In the genomic region with DNA sequence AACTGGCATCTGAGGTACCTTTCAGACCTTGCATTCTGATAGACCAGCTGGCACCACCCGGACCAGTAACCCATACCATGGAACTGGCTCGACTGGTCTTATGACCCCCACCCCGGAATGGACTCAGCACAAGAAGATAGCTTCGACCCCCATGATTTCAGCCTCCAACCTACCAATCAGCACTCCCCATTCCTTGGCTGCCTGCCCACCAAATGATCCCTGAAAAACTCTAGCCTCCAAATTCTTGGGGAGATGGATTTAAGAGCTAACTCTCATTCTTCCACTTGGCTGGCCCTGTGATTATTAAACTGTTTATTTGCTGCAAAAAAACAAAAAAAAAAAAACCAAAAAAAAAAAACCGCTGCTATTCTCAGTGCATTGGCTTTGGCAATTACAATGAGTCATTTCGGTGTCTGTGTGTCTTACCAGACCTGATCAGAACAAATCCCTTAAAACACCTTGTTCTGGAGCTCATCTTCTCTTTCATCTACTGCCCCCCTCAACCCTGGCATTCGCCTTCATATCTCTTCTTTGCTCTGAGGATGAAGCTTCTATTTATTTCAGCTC, we compare ENCODE assay signal across 13 cellular contexts.
DNase-seq lines count a peak whose midpoint lies in the region; ATAC-seq, FAIRE-seq and TF ChIP-seq lines count a peak whose summit lies in the region.
"Had no signal": no experiment of that assay in that cellular context is flagged by ENCODE, and none has a peak within 500 bp of the region (broad histone marks: within the 10 kb centered on the region; RNA-seq: fewer than 3 reads in every experiment).

No MANE protein-coding gene starts in this region.

- peak overlapping the region; percentile 28 for H3K4me2 ChIP-seq in Loucy (ENCODE audit: low read depth, low read length, poor library complexity, severe bottlenecking)

- H3K27me3 ChIP-seq in Loucy (ENCODE audit: insufficient read depth, low read length, poor library complexity, severe bottlenecking): no peaks in the 10 kb centered on the region
- peaks cover 3% of the 10 kb centered on the region for H3K27me3 ChIP-seq in bronchial epithelial cell (ENCODE audit: control insufficient read depth, insufficient read depth, low read length)
- no peaks in the 10 kb centered on the region for H3K27me3 ChIP-seq in muscle layer of colon (ENCODE audit: control insufficient read depth in 1 of 2, insufficient read depth in 2 of 2, low read length in 2 of 2)
- H3K27me3 ChIP-seq: ovary, upper lobe of left lung had no signal

- peak overlapping the region; percentile 27; the same call in 1 of the 2 replicates for H2AFZ ChIP-seq in Loucy (ENCODE audit: low read length)

- H3K9ac ChIP-seq in Loucy (ENCODE audit: low read depth, low read length, poor library complexity, severe bottlenecking) (no peak overlapping the region), muscle layer of colon (ENCODE audit: low read length) (no peak overlapping the region)

- no peaks in the 10 kb centered on the region for H3K9me3 ChIP-seq in Loucy (ENCODE audit: insufficient read depth, low read depth, low read length)
- no peaks in the 10 kb centered on the region for H3K9me3 ChIP-seq in muscle layer of colon (ENCODE audit: low read length)
- H3K9me3 ChIP-seq: ovary, upper lobe of left lung had no signal

- ATAC-seq in GM21723 (IDR thresholded peaks at IDR 0.05; ENCODE audit: unreplicated experiment): no peak

- H3K27ac ChIP-seq in C4-2B: peak overlapping the region; percentile 31; the same call in 1 of the 2 replicates
- H3K27ac ChIP-seq in muscle layer of colon (ENCODE audit: low read depth, low read length): peak overlapping the region; percentile 35
- H3K27ac ChIP-seq: ovary, upper lobe of left lung had no signal

- FAIRE-seq in bronchial epithelial cell (lab: Jason Lieb, UNC): no peak
- FAIRE-seq: RCC 7860 had no signal

- H3K79me2 ChIP-seq in Loucy (ENCODE audit: insufficient read depth, low read length): no peaks in the 10 kb centered on the region

- H3K4me3 ChIP-seq in Loucy (ENCODE audit: low read length, poor library complexity, severe bottlenecking): no peak overlapping the region
- H3K4me3 ChIP-seq in bronchial epithelial cell (ENCODE audit: low read depth, low read length): no peak overlapping the region
- H3K4me3 ChIP-seq in muscle layer of colon (ENCODE audit: low read depth in 1 of 2, low read length in 2 of 2): peak overlapping the region in 1 of 2 donors; percentile 20
- H3K4me3 ChIP-seq: ovary had no signal

- peaks cover 4% of the 10 kb centered on the region for H3K4me1 ChIP-seq in Loucy (ENCODE audit: insufficient read depth, low read length, poor library complexity, severe bottlenecking)
- peaks cover 26% of the 10 kb centered on the region for H3K4me1 ChIP-seq in muscle layer of colon (ENCODE audit: insufficient read depth, low read length)

- DNase-seq in bronchial epithelial cell (ENCODE audit: low read depth): peak; percentile 20
- DNase-seq in NCI-H748 (lab: John Stamatoyannopoulos, UW; ENCODE audit: unreplicated experiment): no peak
- no peak for DNase-seq in activated T-cell treated with anti-CD3 and anti-CD28 coated beads for 4 hours
- no peak for DNase-seq in stimulated activated CD4-positive, alpha-beta T cell treated with anti-CD3 and anti-CD28 coated beads, Interleukin-4, amount 100 ng/mL, for 1 hour
- DNase-seq: activated naive CD4-positive, alpha-beta T cell treated with anti-CD3 and anti-CD28 coated beads, Interleukin-2, amount 10 ng/mL, durations not matched to agents 7 days and 5 days; NCI-H187; upper lobe of left lung had no signal

- H3F3A ChIP-seq in Loucy (ENCODE audit: low read depth): no peaks in the 10 kb centered on the region

- H3K36me3 ChIP-seq in Loucy (ENCODE audit: insufficient read depth, low read length) (no peaks in the 10 kb centered on the region), bronchial epithelial cell (ENCODE audit: control insufficient read depth, insufficient read depth, low read length) (no peaks in the 10 kb centered on the region), muscle layer of colon (ENCODE audit: insufficient read depth, low read length) (no peaks in the 10 kb centered on the region)
- H3K36me3 ChIP-seq: ovary, upper lobe of left lung had no signal

- no peaks in the 10 kb centered on the region for H3K9me2 ChIP-seq in Loucy (replicated peaks; ENCODE audit: low read depth, low read length)

- no peaks in the 10 kb centered on the region for H4K20me1 ChIP-seq in Loucy (ENCODE audit: insufficient read depth, low read length, poor library complexity, severe bottlenecking)

- TF ChIP-seq CTCF in C4-2B (conservative IDR thresholded peaks at IDR 0.05) (no peak), Loucy (conservative IDR thresholded peaks at IDR 0.05; ENCODE audit: low read length) (no peak), bronchial epithelial cell (IDR thresholded peaks at IDR 0.05; ENCODE audit: insufficient read depth, low read length, severe bottlenecking) (no peak)
